In genomic region chr1:153659656-153660055, GRCh38 we compare ENCODE assay signal across 10 cellular contexts. TPM values are rescaled to one million over a fixed set of nuclear protein-coding genes. Genes with fewer than 3 reads are reported as not detected.
DNase-seq lines count a peak whose midpoint lies in the region; ATAC-seq and TF ChIP-seq lines count a peak whose summit lies in the region.
"Had no signal": no experiment of that assay in that cellular context is flagged by ENCODE, and none has a peak within 500 bp of the region (broad histone marks: within the 10 kb centered on the region; RNA-seq: fewer than 3 reads in every experiment).

No MANE protein-coding gene starts in this region.

- H3K27me3 ChIP-seq in BE2C (no peaks in the 10 kb centered on the region), KMS-11 (ENCODE audit: insufficient read depth, low read depth) (no peaks in the 10 kb centered on the region)

- no peaks in the 10 kb centered on the region for H3K9me3 Mint-ChIP-seq in central memory CD8-positive, alpha-beta T cell
- no peaks in the 10 kb centered on the region for H3K9me3 Mint-ChIP-seq in naive thymus-derived CD8-positive, alpha-beta T cell

- H3K4me3 ChIP-seq in BE2C (ENCODE audit: low read depth, low read length) (peak overlapping the region; percentile 87), KMS-11 (IDR thresholded peaks at IDR 0.05; ENCODE audit: insufficient read depth, low read depth, low read length) (peak overlapping the region; percentile 100)

- H4K20me1 ChIP-seq in KMS-11 (ENCODE audit: insufficient read depth): no peaks in the 10 kb centered on the region

- DNase-seq in BE2C (no peak), DMS79 (lab: John Stamatoyannopoulos, UW) (no peak), putamen (ENCODE audit: low spot score) (no peak), CD1c-positive myeloid dendritic cell (ENCODE audit: extremely low spot score) (no peak)
- DNase-seq in central memory CD8-positive, alpha-beta T cell (ENCODE audit: low spot score in 2 of 2): no peak
- DNase-seq in naive thymus-derived CD8-positive, alpha-beta T cell: no peak
- DNase-seq: Kasumi-1, midbrain had no signal

- POLR2A ChIA-PET in naive thymus-derived CD8-positive, alpha-beta T cell (lab: Charles Lee): interaction anchor here (0.8 to 2.7 kb wide), 8 partner anchors 7 to 124 kb away, joined by 4 to 34 read pairs (median 8); partner anchors contain the start of genes CHTOP, ILF2 and S100A6

- H3K4me2 ChIP-seq in KMS-11: peak overlapping the region; percentile 66

- ATAC-seq in central memory CD8-positive, alpha-beta T cell (replicated peaks; ENCODE audit: extremely low read depth, poor library complexity, severe bottlenecking): no peak
- ATAC-seq in naive thymus-derived CD8-positive, alpha-beta T cell: no peak
- ATAC-seq in activated CD4-positive, CD25-positive, alpha-beta regulatory T cell treated with anti-CD3 and anti-CD28 coated beads, Interleukin-2, amount 50 U/mL, for 24 hours: no peak

- H3K9ac ChIP-seq in KMS-11: no peak overlapping the region; the same call in 1 of the 2 replicates

- H3K27me3 Mint-ChIP-seq in central memory CD8-positive, alpha-beta T cell: no peaks in the 10 kb centered on the region
- H3K27me3 Mint-ChIP-seq in naive thymus-derived CD8-positive, alpha-beta T cell: no peaks in the 10 kb centered on the region

- no peaks in the 10 kb centered on the region for H3K9me3 ChIP-seq in BE2C

- peaks cover 23% of the 10 kb centered on the region for H3K79me2 ChIP-seq in KMS-11 (ENCODE audit: insufficient read depth, low read depth)

- H3K4me1 Mint-ChIP-seq in central memory CD8-positive, alpha-beta T cell: peaks cover 9% of the 10 kb centered on the region
- H3K4me1 Mint-ChIP-seq in naive thymus-derived CD8-positive, alpha-beta T cell: peaks cover 0 to 21% (median 12%) of the 10 kb centered on the region in 4 donors

- H3K27ac ChIP-seq in KMS-11: no peak overlapping the region; the same call in 1 of the 2 replicates

- no peak overlapping the region for H2AFZ ChIP-seq in KMS-11 (ENCODE audit: low read depth)

- H3K36me3 ChIP-seq in BE2C (peaks cover 38% of the 10 kb centered on the region), KMS-11 (ENCODE audit: insufficient read depth) (peaks cover 38% of the 10 kb centered on the region; the same call in 1 of the 2 replicates)

- peak overlapping the region; percentile 91 for H3K4me3 Mint-ChIP-seq in central memory CD8-positive, alpha-beta T cell
- H3K4me3 Mint-ChIP-seq in naive thymus-derived CD8-positive, alpha-beta T cell: peak overlapping the region; percentile 88 to 98 (median 96)

- H3K27ac Mint-ChIP-seq in central memory CD8-positive, alpha-beta T cell (ENCODE audit: low read depth): no peak overlapping the region
- H3K27ac Mint-ChIP-seq in naive thymus-derived CD8-positive, alpha-beta T cell: peak overlapping the region in 9 of 10 donors; percentile 11 to 96 (median 86)

- H3K4me1 ChIP-seq in BE2C (no peaks in the 10 kb centered on the region; the same call in 1 of the 2 replicates), KMS-11 (ENCODE audit: low read depth, poor library complexity, severe bottlenecking) (peaks cover 15% of the 10 kb centered on the region)

- TF ChIP-seq CTCF in BE2C (IDR thresholded peaks at IDR 0.05; ENCODE audit: low read depth, low read length) (no peak), KMS-11 (conservative IDR thresholded peaks at IDR 0.05; ENCODE audit: low read depth, low read length) (no peak)

- H3K36me3 Mint-ChIP-seq in central memory CD8-positive, alpha-beta T cell (ENCODE audit: insufficient read depth): peaks cover 44% of the 10 kb centered on the region
- H3K36me3 Mint-ChIP-seq in naive thymus-derived CD8-positive, alpha-beta T cell: peaks cover 0 to 44% (median 13%) of the 10 kb centered on the region in 3 donors

RNA-seq across cellular contexts. Expression of gene SNAPIN, which starts 1.2 kb away (rescaled TPM):
- 52.7 TPM for polyA plus RNA-seq in BE2C (2012; ENCODE audit: insufficient read depth, insufficient read length, low read depth)
- total RNA-seq in naive thymus-derived CD8-positive, alpha-beta T cell: 10 to 100 TPM; 28.2 to 30.7 TPM
- 10 to 100 TPM; 66.6 to 77.4 (median 72.3) TPM for polyA plus RNA-seq in naive thymus-derived CD8-positive, alpha-beta T cell

RNA-seq across cellular contexts. Expression of gene ILF2, which starts 11.1 kb away (rescaled TPM):
- 390 TPM for polyA plus RNA-seq in BE2C (2012; ENCODE audit: insufficient read depth, insufficient read length, low read depth)
- total RNA-seq in naive thymus-derived CD8-positive, alpha-beta T cell: 100 to 1,000 TPM in 1 of 2 experiments, 10 to 100 TPM in 1; 96.8 to 101 TPM
- polyA plus RNA-seq in naive thymus-derived CD8-positive, alpha-beta T cell: 100 to 1,000 TPM; 115 to 140 (median 121) TPM

RNA-seq across cellular contexts. Expression of gene NPR1, which starts 18.8 kb away (rescaled TPM):
- polyA plus RNA-seq in BE2C (2012; ENCODE audit: insufficient read depth, insufficient read length, low read depth): 22.0 TPM
- total RNA-seq in naive thymus-derived CD8-positive, alpha-beta T cell: not detected
- polyA plus RNA-seq in naive thymus-derived CD8-positive, alpha-beta T cell: not detected

RNA-seq across cellular contexts. Expression of gene CHTOP, which starts 25.8 kb away (rescaled TPM):
- 244 TPM for polyA plus RNA-seq in BE2C (2012; ENCODE audit: insufficient read depth, insufficient read length, low read depth)
- total RNA-seq in naive thymus-derived CD8-positive, alpha-beta T cell: 100 to 1,000 TPM; 152 to 155 TPM
- 10 to 100 TPM; 45.2 to 74.7 (median 48.8) TPM for polyA plus RNA-seq in naive thymus-derived CD8-positive, alpha-beta T cell

RNA-seq across cellular contexts. Expression of gene S100A1, which starts 31.4 kb away (rescaled TPM):
- polyA plus RNA-seq in BE2C (2012; ENCODE audit: insufficient read depth, insufficient read length, low read depth): 2.4 TPM
- not detected for total RNA-seq in naive thymus-derived CD8-positive, alpha-beta T cell
- polyA plus RNA-seq in naive thymus-derived CD8-positive, alpha-beta T cell: not detected
